Comparison of ENCODE assay signal across 25 cellular contexts in the genomic region with DNA sequence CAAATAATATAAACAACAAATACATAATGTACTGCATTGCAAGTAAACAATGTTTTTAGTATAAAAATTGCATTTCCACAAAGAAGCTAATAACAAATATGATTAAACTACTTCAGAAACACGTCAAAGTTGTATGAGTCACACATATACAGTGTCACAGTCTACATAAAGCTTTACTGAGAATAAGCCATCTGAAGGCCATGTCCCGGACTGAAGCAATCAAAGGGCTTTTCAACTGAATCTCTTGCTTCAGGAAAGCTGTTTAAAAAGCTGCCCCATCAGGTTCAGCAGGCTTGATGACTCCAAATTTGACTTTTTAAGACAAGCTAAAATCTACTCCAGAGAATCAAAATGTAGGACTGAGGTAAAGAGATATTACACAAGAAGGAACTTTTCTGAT.
"Had no signal": no experiment of that assay in that cellular context is flagged by ENCODE, and none has a peak within 500 bp of the region (broad histone marks: within the 10 kb centered on the region; RNA-seq: fewer than 3 reads in every experiment).

No MANE protein-coding gene starts in this region.

- H3K27me3 ChIP-seq: left lung, pancreas, suprapubic skin, tibial artery, uterus had no signal

- FAIRE-seq: kidney, pancreas had no signal

- DNase-seq: hippocampal formation; kidney; left colon; left lung; lower lobe of right lung; midbrain; naive thymus-derived CD8-positive, alpha-beta T cell; nucleus accumbens; pancreas; posterior cingulate gyrus; retina; right cardiac atrium; stimulated activated CD4-positive, alpha-beta T cell treated with anti-CD3 and anti-CD28 coated beads, Interleukin-12 subunit alpha, Interleukin-12 subunit beta, amount 100 ng/mL, for 4 hours; stimulated activated CD4-positive, alpha-beta T cell treated with anti-CD3 and anti-CD28 coated beads, Interleukin-15, amount 100 ng/mL, for 24 hours; stimulated activated CD4-positive, alpha-beta T cell treated with anti-CD3 and anti-CD28 coated beads, Interleukin-2, amount 100 ng/mL, for 24 hours; stimulated activated CD4-positive, alpha-beta T cell treated with anti-CD3 and anti-CD28 coated beads, Interleukin-4, amount 100 ng/mL, for 1 hour; stimulated activated naive CD4-positive, alpha-beta T cell; tibial artery; uterus had no signal

- H3K4me3 ChIP-seq: left lung, lower lobe of right lung, pancreas, prostate gland, skin epidermis, suprapubic skin, thoracic aorta, tibial artery, uterus had no signal

- H3K27ac ChIP-seq: left lung, lower lobe of right lung, pancreas, prostate gland, skin epidermis, suprapubic skin, thoracic aorta, tibial artery, uterus had no signal

- H3K9me3 ChIP-seq: lower lobe of right lung, pancreas, prostate gland, thoracic aorta, tibial artery, uterus had no signal

- H3K4me1 ChIP-seq: left lung, lower lobe of right lung, pancreas, prostate gland, suprapubic skin, tibial artery, uterus had no signal

- H3K36me3 ChIP-seq: left lung, lower lobe of right lung, pancreas, prostate gland, suprapubic skin, thoracic aorta, tibial artery, uterus had no signal

- ATAC-seq: left colon; left lung; lower lobe of right lung; naive thymus-derived CD8-positive, alpha-beta T cell; pancreas; right cardiac atrium; sciatic nerve; stimulated activated effector memory CD8-positive, alpha-beta T cell treated with anti-CD3 and anti-CD28 coated beads, Interleukin-12 subunit alpha, Interleukin-12 subunit beta, amount 100 ng/mL, for 72 hours had no signal
